2 cellular contexts compared by ENCODE assay signal in genomic region chr3:172750069-172750367, GRCh38.
TF ChIP-seq lines count a peak whose summit lies in the region.

No MANE protein-coding gene starts in this region.

TF ChIP-seq in SK-N-SH, 30 proteins besides CTCF, POLR2A, EP300 and RAD21 (continued from another document):
- no peak for TF ChIP-seq PBX3 (IDR thresholded peaks at IDR 0.05)

TF ChIP-seq in SK-N-SH treated with all-trans-retinoic acid at 6 μM for 48 hours, 23 proteins besides CTCF, POLR2A, EP300 and RAD21 (continued from another document):
- TF ChIP-seq ZNF8 (CRISPR knock-in tag; IDR thresholded peaks at IDR 0.05), result no peak
